Comparison of ENCODE assay signal across 9 cellular contexts in genomic region chr11:35683728-35684339, GRCh38. TPM values are rescaled to one million over a fixed set of nuclear protein-coding genes. Genes with fewer than 3 reads are reported as not detected.
DNase-seq lines count a peak whose midpoint lies in the region; ATAC-seq, FAIRE-seq and TF ChIP-seq lines count a peak whose summit lies in the region.
"Had no signal": no experiment of that assay in that cellular context is flagged by ENCODE, and none has a peak within 500 bp of the region (broad histone marks: within the 10 kb centered on the region; RNA-seq: fewer than 3 reads in every experiment).

No MANE protein-coding gene starts in this region.

- H3K27ac ChIP-seq in kidney (ENCODE audit: low read depth in 2 of 2, low read length in 2 of 2) (no peak overlapping the region), right atrium auricular region (no peak overlapping the region)

- ATAC-seq in GM18502 (IDR thresholded peaks at IDR 0.05; ENCODE audit: poor library complexity, unreplicated experiment): peak; percentile 75
- ATAC-seq in GM21528 (IDR thresholded peaks at IDR 0.05; ENCODE audit: low FRiP score, unreplicated experiment): peak; percentile 74
- peak; percentile 70 for ATAC-seq in HG03432 (IDR thresholded peaks at IDR 0.05; ENCODE audit: unreplicated experiment)
- ATAC-seq: left ventricle myocardium superior had no signal

- H3K36me3 ChIP-seq in kidney (ENCODE audit: control insufficient read depth in 1 of 2, insufficient read depth in 2 of 2, low read length in 2 of 2): peaks cover 0 to 10% of the 10 kb centered on the region in 2 donors
- H3K36me3 ChIP-seq in right atrium auricular region: peaks cover 8% of the 10 kb centered on the region

- TF ChIP-seq CTCF in fibroblast of pulmonary artery (IDR thresholded peaks at IDR 0.05; ENCODE audit: low read length, missing control alignments): no peak
- no peak for TF ChIP-seq CTCF in kidney (IDR thresholded peaks at IDR 0.05; ENCODE audit: borderline replicate concordance, extremely low read depth, insufficient read depth)
- no peak for TF ChIP-seq CTCF in right atrium auricular region (IDR thresholded peaks at IDR 0.05)

- no peak for FAIRE-seq in kidney (lab: Jason Lieb, UNC)

- intact Hi-C loops in kidney (cut with DNase I): no loop called here

- DNase-seq in fibroblast of pulmonary artery (ENCODE audit: low read depth): peak; percentile 33
- DNase-seq in kidney: no peak
- no peak for DNase-seq in NAMALWA (ENCODE audit: low spot score)
- DNase-seq in right atrium auricular region (ENCODE audit: low spot score): no peak
- DNase-seq in NCI-H524 (lab: John Stamatoyannopoulos, UW): no peak
- DNase-seq: left ventricle myocardium superior had no signal

- no peak overlapping the region for H3K9ac ChIP-seq in kidney (ENCODE audit: low read length in 2 of 2)

- H3K4me1 ChIP-seq in kidney (ENCODE audit: control insufficient read depth in 1 of 2, insufficient read depth in 1 of 2, low read depth in 1 of 2, low read length in 2 of 2): peaks cover 11 to 12% of the 10 kb centered on the region in 2 donors
- H3K4me1 ChIP-seq in right atrium auricular region: peaks cover 0 to 13% of the 10 kb centered on the region in 2 donors

- no peak overlapping the region for H3K4me3 ChIP-seq in fibroblast of pulmonary artery (replicated peaks; ENCODE audit: low read depth, low read length)
- no peak overlapping the region for H3K4me3 ChIP-seq in kidney (ENCODE audit: low read length in 2 of 2)
- no peak overlapping the region for H3K4me3 ChIP-seq in right atrium auricular region

- no peaks in the 10 kb centered on the region for H3K27me3 ChIP-seq in right atrium auricular region

- H3K9me3 ChIP-seq in kidney (ENCODE audit: control insufficient read depth in 1 of 2, low read length in 2 of 2): no peaks in the 10 kb centered on the region
- no peaks in the 10 kb centered on the region for H3K9me3 ChIP-seq in right atrium auricular region

RNA-seq across cellular contexts. Expression of gene TRIM44, which starts 21.3 kb away (rescaled TPM):
- total RNA-seq in kidney (88.9 TPM), right atrium auricular region (10 to 100 TPM; 22.1 to 35.4 TPM)
- 14.5 TPM for polyA plus RNA-seq in kidney (ENCODE audit: insufficient read depth, low read depth, low replicate concordance)
